5 cellular contexts compared by ENCODE assay signal in the genomic region with DNA sequence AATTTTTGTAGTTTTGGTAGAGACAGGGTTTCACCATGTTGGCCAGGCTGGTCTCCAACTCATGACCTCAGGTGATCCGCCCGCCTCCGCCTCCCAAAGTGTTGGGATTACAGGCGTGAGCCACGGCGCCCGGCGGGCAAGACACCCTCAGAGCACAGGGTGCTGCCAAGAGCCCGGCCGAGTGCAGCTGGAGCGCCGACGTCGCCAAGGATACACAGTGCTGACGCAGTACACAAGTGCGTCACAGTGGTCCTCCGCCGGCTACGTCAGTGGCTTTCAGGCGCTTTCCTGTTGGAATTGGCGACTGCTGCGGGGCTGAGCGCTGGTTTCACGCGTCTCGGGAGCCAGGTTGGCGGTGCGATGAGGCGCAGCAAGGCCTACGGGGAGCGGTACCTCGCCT. TPM values are rescaled to one million over a fixed set of nuclear protein-coding genes. Genes with fewer than 3 reads are reported as not detected.
"Had no signal": no experiment of that assay in that cellular context is flagged by ENCODE, and none has a peak within 500 bp of the region (broad histone marks: within the 10 kb centered on the region; RNA-seq: fewer than 3 reads in every experiment).

No MANE protein-coding gene starts in this region.

RNA-seq across cellular contexts. Expression of a gene that starts 51.8 kb away (rescaled TPM):
- total RNA-seq: astrocyte, bronchial epithelial cell, chondrocyte, dermis blood vessel endothelial cell, frontal cortex had no signal
